ENCODE assay signal across 15 cellular contexts in the genomic region with DNA sequence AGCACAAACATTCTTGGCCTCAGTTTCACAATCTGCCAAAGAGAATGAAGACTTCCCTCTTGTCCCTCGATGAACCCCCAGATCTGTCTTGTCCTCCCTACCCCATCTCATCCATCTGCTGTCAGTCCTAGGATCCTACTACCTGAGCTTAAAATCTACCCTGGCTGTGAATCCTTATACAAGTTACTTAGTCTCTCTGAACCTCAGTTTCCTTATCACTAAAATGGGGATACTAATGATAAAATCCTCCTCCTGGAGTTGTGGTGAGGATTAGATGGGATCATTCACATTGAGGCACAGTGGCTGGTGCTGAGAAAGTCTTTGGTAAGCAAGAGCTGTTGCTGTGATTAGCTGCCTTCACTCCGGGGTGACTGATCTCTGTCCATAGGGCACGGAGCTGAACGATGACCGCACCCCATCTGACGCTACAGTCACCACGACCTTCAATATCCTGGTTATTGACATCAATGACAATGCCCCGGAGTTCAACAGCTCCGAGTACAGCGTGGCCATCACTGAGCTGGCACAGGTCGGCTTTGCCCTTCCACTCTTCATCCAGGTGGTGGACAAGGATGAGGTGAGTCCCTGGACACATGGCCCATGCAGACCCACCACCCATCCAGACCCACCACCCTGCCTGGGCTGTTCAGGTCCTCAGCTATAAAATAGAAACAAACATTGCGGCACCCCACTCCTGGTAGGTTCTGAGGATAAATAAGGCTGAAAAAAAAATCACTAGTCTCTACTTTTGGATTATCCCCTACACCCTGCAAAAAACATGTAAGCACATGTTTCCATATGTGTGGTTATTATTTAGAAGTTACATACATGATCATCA.
DNase-seq lines count a peak whose midpoint lies in the region; ATAC-seq and TF ChIP-seq lines count a peak whose summit lies in the region.
"Had no signal": no experiment of that assay in that cellular context is flagged by ENCODE, and none has a peak within 500 bp of the region (broad histone marks: within the 10 kb centered on the region; RNA-seq: fewer than 3 reads in every experiment).

No MANE protein-coding gene starts in this region.

- no peak overlapping the region for H2BK5ac ChIP-seq in neuronal stem cell (ENCODE audit: low read length)

- peaks cover 11% of the 10 kb centered on the region for H3K27me3 Mint-ChIP-seq in stimulated activated naive CD8-positive, alpha-beta T cell treated with anti-CD3 and anti-CD28 coated beads, Interleukin-15, amount 100 ng/mL, for 72 hours
- peaks cover 1% of the 10 kb centered on the region for H3K27me3 Mint-ChIP-seq in endodermal cell (ENCODE audit: insufficient read depth)

- no peak overlapping the region for H3K14ac ChIP-seq in neuronal stem cell (ENCODE audit: low read length)

- H3K27ac ChIP-seq in neuronal stem cell (replicated peaks; ENCODE audit: low read length) (no peak overlapping the region), endodermal cell (ENCODE audit: low read depth, low read length) (no peak overlapping the region)
- H3K27ac ChIP-seq: BLaER1 treated with 17β-estradiol and CSF1 and Interleukin-3, amounts not matched to agents 10 nM and 100 nM; HL-60 had no signal

- TF ChIP-seq CTCF in endodermal cell (conservative IDR thresholded peaks at IDR 0.05): no peak

- H3K4ac ChIP-seq in neuronal stem cell (ENCODE audit: low read length): no peak overlapping the region

- intact Hi-C loops in left colon (cut with DNase I, micrococcal nuclease): no loop called here

- no peaks in the 10 kb centered on the region for H3K27me3 ChIP-seq in neuronal stem cell (ENCODE audit: control insufficient read depth in 3 of 3, insufficient read depth in 3 of 3, low read depth in 1 of 3, low read length in 3 of 3)
- no peaks in the 10 kb centered on the region for H3K27me3 ChIP-seq in endodermal cell (ENCODE audit: control insufficient read depth, insufficient read depth, low read length, poor library complexity, severe bottlenecking)
- H3K27me3 ChIP-seq: BLaER1 treated with 17β-estradiol and CSF1 and Interleukin-3, amounts not matched to agents 10 nM and 100 nM had no signal

- H3K36me3 Mint-ChIP-seq in endodermal cell (ENCODE audit: low read depth): no peaks in the 10 kb centered on the region

- H3K27ac Mint-ChIP-seq in stimulated activated naive CD8-positive, alpha-beta T cell treated with anti-CD3 and anti-CD28 coated beads, Interleukin-15, amount 100 ng/mL, for 72 hours: peak overlapping the region; percentile 9 to 40
- no peak overlapping the region for H3K27ac Mint-ChIP-seq in endodermal cell
- H3K27ac Mint-ChIP-seq: CD4-positive, alpha-beta T cell had no signal

- H3K9ac ChIP-seq in neuronal stem cell (ENCODE audit: low read depth, low read length, poor library complexity): no peak overlapping the region
- no peak overlapping the region for H3K9ac ChIP-seq in endodermal cell (ENCODE audit: extremely low read depth, low read length, poor library complexity, severe bottlenecking)
- H3K9ac ChIP-seq: BLaER1 treated with 17β-estradiol and CSF1 and Interleukin-3, amounts not matched to agents 10 nM and 100 nM had no signal

- H2BK15ac ChIP-seq in neuronal stem cell (ENCODE audit: low read length): no peak overlapping the region

- H3K36me3 ChIP-seq in neuronal stem cell (replicated peaks in 1 of 2; ENCODE audit: control insufficient read depth in 2 of 2, insufficient read depth in 2 of 2, low read length in 2 of 2): no peaks in the 10 kb centered on the region
- H3K36me3 ChIP-seq in endodermal cell (ENCODE audit: control insufficient read depth, insufficient read depth, low read length): no peaks in the 10 kb centered on the region
- H3K36me3 ChIP-seq: BLaER1 treated with 17β-estradiol and CSF1 and Interleukin-3, amounts not matched to agents 10 nM and 100 nM had no signal

- H3K4me3 ChIP-seq in neuronal stem cell (ENCODE audit: low read length in 2 of 2): no peak overlapping the region
- H3K4me3 ChIP-seq in endodermal cell (ENCODE audit: low read length): no peak overlapping the region
- H3K4me3 ChIP-seq: BLaER1 treated with 17β-estradiol and CSF1 and Interleukin-3, amounts not matched to agents 10 nM and 100 nM had no signal

- no peaks in the 10 kb centered on the region for H3K9me3 Mint-ChIP-seq in stimulated activated naive CD8-positive, alpha-beta T cell treated with anti-CD3 and anti-CD28 coated beads, Interleukin-15, amount 100 ng/mL, for 72 hours
- H3K9me3 Mint-ChIP-seq in endodermal cell: peaks cover 10% of the 10 kb centered on the region
- H3K9me3 Mint-ChIP-seq: CD4-positive, alpha-beta T cell had no signal

- no peak overlapping the region for H3K18ac ChIP-seq in neuronal stem cell (ENCODE audit: low read length)

- DNase-seq in stimulated activated naive CD8-positive, alpha-beta T cell treated with anti-CD3 and anti-CD28 coated beads, Interleukin-15, amount 100 ng/mL, for 72 hours: no peak
- no peak for DNase-seq in stimulated activated naive CD8-positive, alpha-beta T cell treated with anti-CD3 and anti-CD28 coated beads, Interleukin-15, Interleukin-2, amounts not matched to agents 100 U/mL and 50 U/mL, for 24 hours
- no peak for DNase-seq in left colon
- no peak for DNase-seq in neuronal stem cell (ENCODE audit: low spot score)
- DNase-seq in endodermal cell: no peak
- no peak for DNase-seq in SW480 (ENCODE audit: low spot score)
- DNase-seq: ACHN; Calu3; CD4-positive, alpha-beta T cell; DMS 273 treated with DMSO at 0.1 percent for 48 hours; HCEC 1CT had no signal

- no peak overlapping the region for H2AK5ac ChIP-seq in neuronal stem cell (ENCODE audit: low read depth, low read length)

- H3K4me3 Mint-ChIP-seq in stimulated activated naive CD8-positive, alpha-beta T cell treated with anti-CD3 and anti-CD28 coated beads, Interleukin-15, amount 100 ng/mL, for 72 hours: no peak overlapping the region
- H3K4me3 Mint-ChIP-seq in endodermal cell: no peak overlapping the region
- H3K4me3 Mint-ChIP-seq: CD4-positive, alpha-beta T cell had no signal

- no peak overlapping the region for H3K23ac ChIP-seq in neuronal stem cell (ENCODE audit: low read depth, low read length, poor library complexity)

- no peak overlapping the region for H4K8ac ChIP-seq in neuronal stem cell (ENCODE audit: low read depth, low read length)

- H3K4me1 ChIP-seq in neuronal stem cell (ENCODE audit: control insufficient read depth in 2 of 2, insufficient read depth in 1 of 2, low read depth in 1 of 2, low read length in 2 of 2): peaks cover 9 to 10% of the 10 kb centered on the region in 2 donors
- peaks cover 9% of the 10 kb centered on the region for H3K4me1 ChIP-seq in endodermal cell (ENCODE audit: control insufficient read depth, insufficient read depth, low read length)

- no CpG with 5 or more reads among the region's 12 CpGs for WGBS in neuronal stem cell (ENCODE audit: extremely low coverage in 2 of 2, insufficient read length in 2 of 2, insufficient replicate concordance in 1 of 2), 2 donors
- WGBS in endodermal cell (ENCODE audit: insufficient coverage in 1 of 2, insufficient read length in 1 of 2), 2 experiments: 97% methylated on average over 7 to 12 of the region's 12 CpGs

- no peak for ATAC-seq in stimulated activated naive CD8-positive, alpha-beta T cell treated with anti-CD3 and anti-CD28 coated beads, Interleukin-15, amount 100 ng/mL, for 72 hours
- ATAC-seq in stimulated activated naive CD8-positive, alpha-beta T cell treated with anti-CD3 and anti-CD28 coated beads, Interleukin-15, Interleukin-2, amounts not matched to agents 100 U/mL and 50 U/mL, for 24 hours: no peak
- ATAC-seq in left colon (peak; percentile 22), GM18517 (IDR thresholded peaks at IDR 0.05; ENCODE audit: unreplicated experiment) (no peak), GM18907 (IDR thresholded peaks at IDR 0.05; ENCODE audit: unreplicated experiment) (no peak)

- H2BK120ac ChIP-seq in neuronal stem cell (ENCODE audit: low read depth, low read length): no peak overlapping the region

- H4K91ac ChIP-seq in neuronal stem cell (ENCODE audit: low read depth, low read length, poor library complexity): no peak overlapping the region

- H3K4me2 ChIP-seq in neuronal stem cell (ENCODE audit: insufficient read depth, low read length, poor library complexity, severe bottlenecking): no peak overlapping the region
- H3K4me2 ChIP-seq: BLaER1 treated with 17β-estradiol and CSF1 and Interleukin-3, amounts not matched to agents 10 nM and 100 nM had no signal

- H3K9me3 ChIP-seq in neuronal stem cell (replicated peaks in 1 of 2; ENCODE audit: control insufficient read depth in 2 of 2, insufficient read depth in 1 of 2, low read depth in 1 of 2, low read length in 2 of 2) (peaks cover 0 to 5% of the 10 kb centered on the region in 2 donors), endodermal cell (ENCODE audit: control insufficient read depth, low read length) (no peaks in the 10 kb centered on the region)

- peak overlapping the region; percentile 8 for H2BK12ac ChIP-seq in neuronal stem cell (ENCODE audit: low read length)

- no peaks in the 10 kb centered on the region for H3K4me1 Mint-ChIP-seq in stimulated activated naive CD8-positive, alpha-beta T cell treated with anti-CD3 and anti-CD28 coated beads, Interleukin-15, amount 100 ng/mL, for 72 hours
- peaks cover 22% of the 10 kb centered on the region for H3K4me1 Mint-ChIP-seq in endodermal cell

- no peak overlapping the region for H2AFZ ChIP-seq in neuronal stem cell (ENCODE audit: low read length)

- H3K79me1 ChIP-seq in neuronal stem cell (ENCODE audit: low read depth, low read length): no peaks in the 10 kb centered on the region
